11 cellular contexts compared by ENCODE assay signal in the genomic region with DNA sequence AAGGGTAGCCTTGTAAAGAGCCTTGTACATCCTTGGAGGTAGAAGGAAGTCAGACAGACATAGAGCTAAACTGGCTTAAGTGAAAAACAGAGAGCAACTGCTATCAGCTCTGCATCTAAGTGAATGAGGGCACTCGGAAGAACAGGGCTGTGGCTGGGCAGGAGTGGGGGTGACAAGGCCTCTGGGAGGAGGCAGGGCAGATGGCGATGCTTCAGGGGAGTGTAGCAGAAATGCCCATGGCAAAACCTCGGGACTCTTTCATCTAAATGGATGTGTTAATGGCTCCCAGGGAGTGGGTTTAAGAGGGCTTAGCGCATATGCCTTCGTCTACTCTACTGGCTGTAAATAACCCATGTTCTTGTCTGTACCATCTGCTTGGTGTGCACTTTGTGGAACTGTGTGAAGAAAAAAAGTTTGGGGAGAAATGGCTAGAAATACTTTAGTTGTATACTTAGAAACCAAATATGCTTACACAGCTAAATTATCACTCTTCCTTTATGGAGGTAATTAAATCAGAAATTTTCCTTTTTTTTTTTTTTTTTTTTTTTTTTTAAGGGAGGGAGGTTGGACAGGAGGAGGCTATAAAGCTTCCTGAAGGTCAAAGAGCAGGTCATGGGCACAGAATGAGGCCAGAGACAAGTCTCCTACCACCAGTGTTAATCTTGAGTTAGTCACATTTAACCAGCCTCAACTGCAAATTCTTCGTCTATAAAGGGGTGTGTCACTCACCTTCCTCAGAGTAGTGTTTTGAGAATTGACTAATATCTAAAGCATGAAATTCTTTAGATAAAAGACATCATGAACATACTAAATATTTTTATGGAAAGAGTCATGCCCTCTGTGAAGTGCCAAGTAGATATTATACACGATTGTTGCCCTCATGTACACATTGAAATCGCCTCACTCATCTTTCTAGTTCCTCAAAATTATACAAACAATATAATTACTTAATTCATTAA.
A peak's percentile ranks its signal among the peaks of the same experiment; 100 is the strongest.
DNase-seq lines count a peak whose midpoint lies in the region; ATAC-seq, FAIRE-seq and TF ChIP-seq lines count a peak whose summit lies in the region.
"Had no signal": no experiment of that assay in that cellular context is flagged by ENCODE, and none has a peak within 500 bp of the region (broad histone marks: within the 10 kb centered on the region; RNA-seq: fewer than 3 reads in every experiment).

No MANE protein-coding gene starts in this region.

- no peak for TF ChIP-seq POLR2A in breast epithelium (IDR thresholded peaks at IDR 0.05)

- H3K9me3 ChIP-seq in breast epithelium (no peaks in the 10 kb centered on the region), kidney (ENCODE audit: control insufficient read depth in 1 of 2, low read length in 2 of 2) (no peaks in the 10 kb centered on the region)

- no peak overlapping the region for H3K4me3 ChIP-seq in breast epithelium
- H3K4me3 ChIP-seq in fibroblast of the aortic adventitia (ENCODE audit: low read depth, low read length): no peak overlapping the region
- no peak overlapping the region for H3K4me3 ChIP-seq in kidney (ENCODE audit: low read length in 2 of 2)

- H3K27ac Mint-ChIP-seq in MCF 10A (ENCODE audit: low read depth, unreplicated experiment) (peak overlapping the region; percentile 61), T-cell (peak overlapping the region; percentile 93 to 94)

- CTCF ChIA-PET in MCF 10A (lab: Yijun Ruan, JAX): no interaction called here
- CTCF ChIA-PET in T-cell (lab: Charles Lee): interaction anchor here (0.6 to 0.7 kb wide), 5 partner anchors 34 to 1421 kb away, joined by 3 to 6 read pairs (median 6); no protein-coding TSS in a partner anchor

- H3K27me3 Mint-ChIP-seq in MCF 10A (ENCODE audit: insufficient read depth, unreplicated experiment) (no peaks in the 10 kb centered on the region), T-cell (no peaks in the 10 kb centered on the region)

- no TSS peak for BruUV-seq in MCF 10A (replicated peaks; lab: Mats Ljungman, UMichigan)

- intact Hi-C loops in MCF 10A (cut with micrococcal nuclease) (no loop called here), breast epithelium (cut with DNase I; ENCODE audit: low total_unique reads) (no loop called here), kidney (cut with DNase I) (no loop called here)

- no peak overlapping the region for H3K27ac ChIP-seq in breast epithelium
- H3K27ac ChIP-seq in kidney (ENCODE audit: low read depth in 2 of 2, low read length in 2 of 2): no peak overlapping the region

- H3K36me3 Mint-ChIP-seq in MCF 10A (ENCODE audit: insufficient read depth, unreplicated experiment) (peaks cover 6% of the 10 kb centered on the region), T-cell (peaks cover 41% of the 10 kb centered on the region)

- no peak overlapping the region for H3K9ac ChIP-seq in kidney (ENCODE audit: low read length in 2 of 2)

- H3K9me3 Mint-ChIP-seq in MCF 10A (ENCODE audit: unreplicated experiment) (no peaks in the 10 kb centered on the region), T-cell (peaks cover 0 to 4% (median 0%) of the 10 kb centered on the region in 3 donors)

- no peak for FAIRE-seq in kidney (lab: Jason Lieb, UNC)

- TF ChIP-seq CTCF in MCF 10A (IDR thresholded peaks at IDR 0.05; ENCODE audit: unreplicated experiment) (no peak), breast epithelium (IDR thresholded peaks at IDR 0.05) (no peak), fibroblast of the aortic adventitia (IDR thresholded peaks at IDR 0.05; ENCODE audit: insufficient read depth, low read length) (no peak), kidney (IDR thresholded peaks at IDR 0.05; ENCODE audit: borderline replicate concordance, extremely low read depth, insufficient read depth) (no peak)

- no peak for DNase-seq in MCF 10A (ENCODE audit: unreplicated experiment)
- DNase-seq in breast epithelium (ENCODE audit: low spot score in 2 of 2): no peak
- no peak for DNase-seq in T-cell
- DNase-seq in fibroblast of the aortic adventitia (ENCODE audit: low read depth): peak; percentile 69
- no peak for DNase-seq in kidney
- DNase-seq: activated CD8-positive, alpha-beta memory T cell treated with anti-CD3 and anti-CD28 coated beads for 24 hours; NCI-H1048; occipital lobe had no signal

- no peaks in the 10 kb centered on the region for H3K4me1 ChIP-seq in breast epithelium
- H3K4me1 ChIP-seq in kidney (ENCODE audit: control insufficient read depth in 1 of 2, insufficient read depth in 1 of 2, low read depth in 1 of 2, low read length in 2 of 2): no peaks in the 10 kb centered on the region

- POLR2A ChIA-PET in MCF 10A (lab: Yijun Ruan, JAX): no interaction called here
- POLR2A ChIA-PET in T-cell (lab: Charles Lee): interaction anchor here (0.6 to 0.9 kb wide), 5 partner anchors 10 to 113 kb away, joined by 3 to 11 read pairs (median 10); no protein-coding TSS in a partner anchor

- H3K4me3 Mint-ChIP-seq in MCF 10A (ENCODE audit: unreplicated experiment) (no peak overlapping the region), T-cell (peak overlapping the region; percentile 8 to 69 (median 53))

- no peaks in the 10 kb centered on the region for H3K36me3 ChIP-seq in breast epithelium
- H3K36me3 ChIP-seq in kidney (ENCODE audit: control insufficient read depth in 1 of 2, insufficient read depth in 2 of 2, low read length in 2 of 2): no peaks in the 10 kb centered on the region

- no peaks in the 10 kb centered on the region for H3K27me3 ChIP-seq in breast epithelium

- H3K4me1 Mint-ChIP-seq in MCF 10A (ENCODE audit: insufficient read depth, unreplicated experiment) (peaks cover 20% of the 10 kb centered on the region), T-cell (peaks cover 80 to 85% (median 82%) of the 10 kb centered on the region in 3 donors)

- ATAC-seq in T-cell (replicated peaks in 1 of 4) (peak; percentile 7 to 63 (median 44)), HG02885 (IDR thresholded peaks at IDR 0.05; ENCODE audit: poor library complexity, unreplicated experiment) (no peak), HG02588 (IDR thresholded peaks at IDR 0.05; ENCODE audit: unreplicated experiment) (no peak), GM18858 (IDR thresholded peaks at IDR 0.05; ENCODE audit: unreplicated experiment) (no peak)

Comparison
In these comparisons a context has a peak if more than half of its experiments do, and no peak if none do; other contexts are left out.
1. ATAC-seq: peak in T-cell (4 of 4); none in HG02885 (single experiment), HG02588 (single experiment) and GM18858 (single experiment).